Comparison of ENCODE assay signal across 21 cellular contexts in genomic region chr1:165053273-165053835, GRCh38.
"Had no signal": no experiment of that assay in that cellular context is flagged by ENCODE, and none has a peak within 500 bp of the region (broad histone marks: within the 10 kb centered on the region; RNA-seq: fewer than 3 reads in every experiment).

No MANE protein-coding gene starts in this region.

- DNase-seq: activated B cell treated with CpG ODN at 0.5 μM for 24 hours; activated CD4-positive, alpha-beta T cell treated with anti-CD3 and anti-CD28 coated beads, Interleukin-2, amount 10 ng/mL, durations not matched to agents 24 days and 14 days; activated CD8-positive, alpha-beta memory T cell treated with anti-CD3 and anti-CD28 coated beads, Interleukin-2, amount 50 U/mL, for 4 hours; activated CD8-positive, alpha-beta T cell treated with anti-CD3 and anti-CD28 coated beads, Interleukin-2, amount 10 ng/mL, durations not matched to agents 7 days and 5 days; activated gamma-delta T cell; activated T-cell treated with anti-CD3 and anti-CD28 coated beads, Interleukin-2, amount 50 U/mL, for 72 hours; brain microvascular endothelial cell; effector memory CD4-positive, alpha-beta T cell; foreskin melanocyte; heart left ventricle; islet precursor cell; mucosa of descending colon; naive thymus-derived CD4-positive, alpha-beta T cell; stimulated activated CD4-positive, alpha-beta T cell treated with anti-CD3 and anti-CD28 coated beads, Interleukin-4, amount 100 ng/mL, for 24 hours; stimulated activated naive CD4-positive, alpha-beta T cell; T-helper 2 cell had no signal

- ATAC-seq: activated CD8-positive, alpha-beta T cell treated with anti-CD3 and anti-CD28 coated beads, Interleukin-2, amount 10 ng/mL, durations not matched to agents 7 days and 5 days; activated naive CD4-positive, alpha-beta T cell treated with anti-CD3 and anti-CD28 coated beads, Interleukin-2, amount 50 U/mL, for 72 hours; activated T-cell treated with anti-CD3 and anti-CD28 coated beads, Interleukin-2, amount 50 U/mL, for 72 hours; heart left ventricle; mucosa of descending colon; naive thymus-derived CD4-positive, alpha-beta T cell had no signal

- H3K36me3 ChIP-seq: brain microvascular endothelial cell, heart left ventricle, right atrium auricular region, tibial nerve, vagina had no signal

- H3K27me3 ChIP-seq: brain microvascular endothelial cell, heart left ventricle, right atrium auricular region, tibial nerve, vagina had no signal

- H3K4me3 ChIP-seq: heart left ventricle, mucosa of descending colon, right atrium auricular region, tibial nerve, vagina had no signal

- H3K4me1 ChIP-seq: heart left ventricle, right atrium auricular region, tibial nerve, vagina had no signal

- H3K9me3 ChIP-seq: heart left ventricle, mucosa of descending colon, right atrium auricular region, tibial nerve, vagina had no signal

- H3K27ac ChIP-seq: brain microvascular endothelial cell, epithelial cell of prostate, heart left ventricle, right atrium auricular region, tibial nerve, vagina had no signal
